8 cellular contexts compared by ENCODE assay signal in genomic region chr1:959730-960039, GRCh38. TPM values are rescaled to one million over a fixed set of nuclear protein-coding genes. Genes with fewer than 3 reads are reported as not detected.
DNase-seq lines count a peak whose midpoint lies in the region; ATAC-seq lines count a peak whose summit lies in the region.

No MANE protein-coding gene starts in this region.

- peaks cover 40% of the 10 kb centered on the region for H3K36me3 Mint-ChIP-seq in activated T-helper 2 cell treated with anti-CD3 and anti-CD28 coated beads, Interferon-gamma antibody, Interleukin-2, Interleukin-4, amounts not matched to agents 10 μg/mL and 5 μg/mL and 100 μg/mL, durations not matched to agents 14 hours and 24 hours and 36 hours (ENCODE audit: low read depth)

- intact Hi-C loops in activated T-helper 2 cell treated with anti-CD3 and anti-CD28 coated beads, Interferon-gamma antibody, Interleukin-2, Interleukin-4, amounts not matched to agents 10 μg/mL and 5 μg/mL and 100 μg/mL, durations not matched to agents 14 hours and 24 hours and 36 hours (cut with micrococcal nuclease): loop anchor here (2.0 kb wide), 1 partner anchor 19 kb away; no protein-coding TSS in a partner anchor

- H3K9ac ChIP-seq in HUES48 (ENCODE audit: low read depth, low read length) (no peak overlapping the region), iPS-15b (ENCODE audit: low read depth, low read length) (no peak overlapping the region)

- DNase-seq in activated T-helper 2 cell treated with anti-CD3 and anti-CD28 coated beads, Interferon-gamma antibody, Interleukin-2, Interleukin-4, amounts not matched to agents 10 μg/mL and 5 μg/mL and 100 μg/mL, durations not matched to agents 14 hours and 24 hours and 36 hours (ENCODE audit: low spot score): no peak
- DNase-seq in stimulated activated naive CD8-positive, alpha-beta T cell treated with anti-CD3 and anti-CD28 coated beads, Interleukin-15, Interleukin-2, amounts not matched to agents 100 U/mL and 50 U/mL, for 24 hours: peak; percentile 30
- no peak for DNase-seq in NCI-H1417 (lab: John Stamatoyannopoulos, UW)
- DNase-seq in activated CD4-positive, alpha-beta T cell treated with anti-CD3 and anti-CD28 coated beads for 48 hours: no peak
- no peak for DNase-seq in NCI-H510A treated with DMSO at 0.1 percent for 48 hours (lab: John Stamatoyannopoulos, UW)

- peaks cover 11% of the 10 kb centered on the region for H3K4me1 Mint-ChIP-seq in activated T-helper 2 cell treated with anti-CD3 and anti-CD28 coated beads, Interferon-gamma antibody, Interleukin-2, Interleukin-4, amounts not matched to agents 10 μg/mL and 5 μg/mL and 100 μg/mL, durations not matched to agents 14 hours and 24 hours and 36 hours (ENCODE audit: low read depth)

- H3K27me3 ChIP-seq in HUES48 (ENCODE audit: control insufficient read depth, insufficient read depth, low read length) (peaks cover 20% of the 10 kb centered on the region), iPS-15b (ENCODE audit: control insufficient read depth, insufficient read depth, low read length) (peaks cover 12% of the 10 kb centered on the region)

- peak overlapping the region; percentile 99 for H3K4me3 Mint-ChIP-seq in activated T-helper 2 cell treated with anti-CD3 and anti-CD28 coated beads, Interferon-gamma antibody, Interleukin-2, Interleukin-4, amounts not matched to agents 10 μg/mL and 5 μg/mL and 100 μg/mL, durations not matched to agents 14 hours and 24 hours and 36 hours (ENCODE audit: low read depth)

- peaks cover 46% of the 10 kb centered on the region for H3K36me3 ChIP-seq in HUES48 (ENCODE audit: control insufficient read depth, insufficient read depth, low read length)
- peaks cover 40% of the 10 kb centered on the region for H3K36me3 ChIP-seq in iPS-15b (ENCODE audit: control insufficient read depth, insufficient read depth, low read length)

- H3K9me3 ChIP-seq in HUES48 (ENCODE audit: control insufficient read depth, insufficient read depth, low read length): no peaks in the 10 kb centered on the region
- no peaks in the 10 kb centered on the region for H3K9me3 ChIP-seq in iPS-15b (ENCODE audit: control insufficient read depth, insufficient read depth, low read length)

- no peak overlapping the region for H3K27ac ChIP-seq in HUES48 (ENCODE audit: low read depth, low read length)

- no peak for ATAC-seq in stimulated activated naive CD8-positive, alpha-beta T cell treated with anti-CD3 and anti-CD28 coated beads, Interleukin-15, Interleukin-2, amounts not matched to agents 100 U/mL and 50 U/mL, for 24 hours
- ATAC-seq in HG03159 (IDR thresholded peaks at IDR 0.05; ENCODE audit: unreplicated experiment): no peak

- H3K27ac Mint-ChIP-seq in activated T-helper 2 cell treated with anti-CD3 and anti-CD28 coated beads, Interferon-gamma antibody, Interleukin-2, Interleukin-4, amounts not matched to agents 10 μg/mL and 5 μg/mL and 100 μg/mL, durations not matched to agents 14 hours and 24 hours and 36 hours: no peak overlapping the region

- H3K9me3 Mint-ChIP-seq in activated T-helper 2 cell treated with anti-CD3 and anti-CD28 coated beads, Interferon-gamma antibody, Interleukin-2, Interleukin-4, amounts not matched to agents 10 μg/mL and 5 μg/mL and 100 μg/mL, durations not matched to agents 14 hours and 24 hours and 36 hours: no peaks in the 10 kb centered on the region

- H3K4me1 ChIP-seq in HUES48 (ENCODE audit: control insufficient read depth, insufficient read depth, low read length): no peaks in the 10 kb centered on the region
- H3K4me1 ChIP-seq in iPS-15b (ENCODE audit: control insufficient read depth, insufficient read depth, low read length): no peaks in the 10 kb centered on the region

- H3K27me3 Mint-ChIP-seq in activated T-helper 2 cell treated with anti-CD3 and anti-CD28 coated beads, Interferon-gamma antibody, Interleukin-2, Interleukin-4, amounts not matched to agents 10 μg/mL and 5 μg/mL and 100 μg/mL, durations not matched to agents 14 hours and 24 hours and 36 hours (ENCODE audit: low read depth): no peaks in the 10 kb centered on the region

- H3K4me3 ChIP-seq in HUES48 (ENCODE audit: low read depth, low read length) (peak overlapping the region; percentile 94; the same call in 1 of the 2 replicates), iPS-15b (ENCODE audit: low read depth, low read length) (peak overlapping the region; percentile 35)

RNA-seq across cellular contexts. Expression of gene NOC2L, which starts 0.6 kb away (rescaled TPM):
- 150 and 154 TPM in 2 replicates for total RNA-seq in activated T-helper 2 cell treated with anti-CD3 and anti-CD28 coated beads, Interferon-gamma antibody, Interleukin-2, Interleukin-4, amounts not matched to agents 10 μg/mL and 5 μg/mL and 100 μg/mL, durations not matched to agents 14 hours and 24 hours and 36 hours

RNA-seq across cellular contexts. Expression of gene KLHL17, which starts 0.7 kb away (rescaled TPM):
- total RNA-seq in activated T-helper 2 cell treated with anti-CD3 and anti-CD28 coated beads, Interferon-gamma antibody, Interleukin-2, Interleukin-4, amounts not matched to agents 10 μg/mL and 5 μg/mL and 100 μg/mL, durations not matched to agents 14 hours and 24 hours and 36 hours: 36.8 and 41.6 TPM in 2 replicates

RNA-seq across cellular contexts. Expression of gene PLEKHN1, which starts 6.6 kb away (rescaled TPM):
- 3.7 and 4.0 TPM in 2 replicates for total RNA-seq in activated T-helper 2 cell treated with anti-CD3 and anti-CD28 coated beads, Interferon-gamma antibody, Interleukin-2, Interleukin-4, amounts not matched to agents 10 μg/mL and 5 μg/mL and 100 μg/mL, durations not matched to agents 14 hours and 24 hours and 36 hours

RNA-seq across cellular contexts. Expression of gene PERM1, which starts 22.2 kb away (rescaled TPM):
- not detected in 2 replicates for total RNA-seq in activated T-helper 2 cell treated with anti-CD3 and anti-CD28 coated beads, Interferon-gamma antibody, Interleukin-2, Interleukin-4, amounts not matched to agents 10 μg/mL and 5 μg/mL and 100 μg/mL, durations not matched to agents 14 hours and 24 hours and 36 hours

RNA-seq across cellular contexts. Expression of gene SAMD11, which starts 36.0 kb away (rescaled TPM):
- total RNA-seq in activated T-helper 2 cell treated with anti-CD3 and anti-CD28 coated beads, Interferon-gamma antibody, Interleukin-2, Interleukin-4, amounts not matched to agents 10 μg/mL and 5 μg/mL and 100 μg/mL, durations not matched to agents 14 hours and 24 hours and 36 hours: not detected in 2 replicates
